ENCODE assay signal across 22 cellular contexts in the genomic region with DNA sequence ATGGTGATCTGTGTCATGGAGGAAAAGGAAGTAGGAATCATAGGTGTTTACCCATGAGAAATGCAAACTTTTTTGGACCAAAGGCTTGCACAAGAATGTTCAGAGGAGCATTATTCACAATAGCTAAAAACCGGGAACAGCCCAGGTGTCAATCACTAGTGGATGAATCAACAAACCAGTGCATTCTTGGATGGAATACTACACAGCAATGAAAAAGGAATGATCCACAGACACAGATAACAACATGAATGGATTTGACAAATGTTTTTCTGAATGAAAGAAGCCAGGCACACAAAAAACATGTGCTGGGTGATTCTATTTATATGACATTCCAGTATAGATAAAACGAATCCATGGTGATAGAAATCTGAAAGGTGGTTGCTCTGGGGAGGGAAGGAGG. TPM values are rescaled to one million over a fixed set of nuclear protein-coding genes. Genes with fewer than 3 reads are reported as not detected.
"Had no signal": no experiment of that assay in that cellular context is flagged by ENCODE, and none has a peak within 500 bp of the region (broad histone marks: within the 10 kb centered on the region; RNA-seq: fewer than 3 reads in every experiment).

No MANE protein-coding gene starts in this region.

- H3K9me3 Mint-ChIP-seq: mesothelial cell of epicardium had no signal

- H3K36me3 ChIP-seq: esophagus squamous epithelium, gastrocnemius medialis, left lung, lower lobe of right lung had no signal

- H3K27me3 ChIP-seq: dorsolateral prefrontal cortex, gastrocnemius medialis, left lung had no signal

- H3K4me3 Mint-ChIP-seq: mesothelial cell of epicardium had no signal

- H3K27ac Mint-ChIP-seq: mesothelial cell of epicardium had no signal

- H3K4me1 Mint-ChIP-seq: mesothelial cell of epicardium had no signal

- DNase-seq: dermis blood vessel endothelial cell; dorsolateral prefrontal cortex; effector CD4-positive, alpha-beta T cell; effector memory CD4-positive, alpha-beta T cell; erythroblast; esophagus squamous epithelium; foreskin fibroblast; foreskin melanocyte; gastrocnemius medialis; glutamatergic neuron; heart right ventricle; hippocampal formation; left cardiac atrium; left lung; left ventricle myocardium superior; lower lobe of right lung; mesenchymal stem cell had no signal

- ATAC-seq: esophagus mucosa, gastrocnemius medialis, heart right ventricle, left cardiac atrium, left lung, left ventricle myocardium superior, lower lobe of right lung had no signal

- H3K36me3 Mint-ChIP-seq: mesothelial cell of epicardium had no signal

- H3K4me1 ChIP-seq: esophagus squamous epithelium, left lung, lower lobe of right lung had no signal

- H3K9me3 ChIP-seq: esophagus squamous epithelium, gastrocnemius medialis, lower lobe of right lung had no signal

- H3K4me3 ChIP-seq: coronary artery, dorsolateral prefrontal cortex, esophagus squamous epithelium, gastrocnemius medialis, heart right ventricle, left lung, lower lobe of right lung had no signal

- H3K27ac ChIP-seq: coronary artery, dorsolateral prefrontal cortex, epithelial cell of prostate, esophagus squamous epithelium, gastrocnemius medialis, heart right ventricle, left lung, lower lobe of right lung had no signal

RNA-seq across cellular contexts. Expression of gene WSCD1, which starts 36.0 kb away (rescaled TPM):
- polyA plus RNA-seq: keratinocyte had no signal
